In the genomic region with DNA sequence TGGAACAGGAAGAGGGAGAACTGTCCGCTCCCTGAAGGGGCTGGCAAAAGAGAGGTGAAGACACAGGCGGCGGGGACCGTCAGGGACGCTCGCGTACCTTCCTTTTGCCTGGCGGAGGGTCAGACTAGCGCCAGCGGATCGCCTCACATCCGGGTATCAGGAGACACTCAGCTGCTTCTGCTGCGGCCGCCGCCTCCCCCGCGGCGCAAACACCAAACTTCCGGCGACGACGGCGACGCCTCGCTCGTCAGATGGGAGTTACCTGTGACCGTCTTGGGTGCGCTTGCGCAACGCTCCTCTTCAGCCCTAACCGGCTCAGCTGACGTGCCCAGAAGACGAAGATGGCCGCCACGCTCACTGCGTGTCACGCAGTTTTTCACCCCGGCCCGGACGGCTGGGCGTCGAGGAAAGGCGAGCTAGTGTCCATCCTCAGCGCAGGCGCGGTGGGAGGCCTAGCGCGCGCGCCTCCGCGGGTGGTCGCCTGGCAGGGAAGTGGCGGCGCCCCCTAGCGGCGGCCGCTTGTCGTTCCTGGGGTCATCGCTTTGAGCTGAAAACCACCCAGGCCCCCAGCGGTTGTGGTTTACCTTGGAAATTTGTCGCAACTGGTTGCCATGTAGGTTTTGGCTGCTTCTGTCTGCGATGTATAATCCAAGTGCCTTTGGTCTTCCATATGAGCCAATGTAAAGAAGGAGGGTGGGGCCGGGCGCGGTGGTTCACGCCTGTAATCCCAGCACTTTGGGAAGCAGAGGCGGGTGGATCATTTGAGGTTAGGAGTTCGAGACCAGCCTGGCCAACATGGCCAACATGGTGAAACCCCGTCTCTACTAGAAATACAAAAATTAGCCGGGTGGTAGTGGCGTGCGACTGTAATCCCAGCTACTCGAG, we compare ENCODE assay signal across 1 cellular context.
TF ChIP-seq lines count a peak whose summit lies in the region.

Gene ESCO1, minus strand, starts transcription at position 179 of the 885 bp plus-strand sequence. CDS start 25,861 bp downstream, outside the sequence.

TF ChIP-seq in K562, 482 proteins besides CTCF, POLR2A, EP300 and RAD21 (continued from another document):
- 0 out of 4 replicates have a peak, but pooled peaks of 1 of the 2 experiments have one; percentile 59 for TF ChIP-seq UBTF (IDR thresholded peaks at IDR 0.05; ENCODE audit: borderline replicate concordance in 1 of 2, low read depth in 2 of 2, low read length in 2 of 2)
- no peak for TF ChIP-seq ZNF717 (CRISPR knock-in tag; IDR thresholded peaks at IDR 0.05)
- no peak for TF ChIP-seq ARNT (IDR thresholded peaks at IDR 0.05)
- peak; percentile 65; the same call in 1 of the 2 replicates for TF ChIP-seq SREBF1 (IDR thresholded peaks at IDR 0.05; ENCODE audit: borderline replicate concordance, low read depth, low read length)
- no peak for TF ChIP-seq ZNF507 (tag; conservative IDR thresholded peaks at IDR 0.05)
- no peak for TF ChIP-seq ZNF584 (CRISPR knock-in tag; IDR thresholded peaks at IDR 0.05; ENCODE audit: low read depth)
- TF ChIP-seq CTCFL (IDR thresholded peaks at IDR 0.05; ENCODE audit: borderline replicate concordance, insufficient read depth, low read depth, low read length, poor library complexity, severe bottlenecking), result peak; percentile 97
- peak; percentile 7 for TF ChIP-seq PRPF4 (IDR thresholded peaks at IDR 0.05; ENCODE audit: insufficient read depth, low read depth, low read length, poor library complexity, severe bottlenecking)
- TF ChIP-seq ZBTB40 (IDR thresholded peaks at IDR 0.05), result peak; percentile 81
- no peak for TF ChIP-seq ZBTB40 (CRISPR knock-in tag; IDR thresholded peaks at IDR 0.05)
- TF ChIP-seq DEAF1 (CRISPR knock-in tag; IDR thresholded peaks at IDR 0.05), result no peak
- no peak for TF ChIP-seq ZBTB8A (IDR thresholded peaks at IDR 0.05; ENCODE audit: partially characterized antibody)
- no peak for TF ChIP-seq SMARCA4 (IDR thresholded peaks at IDR 0.05)
- TF ChIP-seq CBFA2T3 (IDR thresholded peaks at IDR 0.05), result peak; percentile 44
- TF ChIP-seq HDAC2 (IDR thresholded peaks at IDR 0.05), result no peak
- TF ChIP-seq MCM3 (IDR thresholded peaks at IDR 0.05), result no peak
- TF ChIP-seq, protein P1, sequence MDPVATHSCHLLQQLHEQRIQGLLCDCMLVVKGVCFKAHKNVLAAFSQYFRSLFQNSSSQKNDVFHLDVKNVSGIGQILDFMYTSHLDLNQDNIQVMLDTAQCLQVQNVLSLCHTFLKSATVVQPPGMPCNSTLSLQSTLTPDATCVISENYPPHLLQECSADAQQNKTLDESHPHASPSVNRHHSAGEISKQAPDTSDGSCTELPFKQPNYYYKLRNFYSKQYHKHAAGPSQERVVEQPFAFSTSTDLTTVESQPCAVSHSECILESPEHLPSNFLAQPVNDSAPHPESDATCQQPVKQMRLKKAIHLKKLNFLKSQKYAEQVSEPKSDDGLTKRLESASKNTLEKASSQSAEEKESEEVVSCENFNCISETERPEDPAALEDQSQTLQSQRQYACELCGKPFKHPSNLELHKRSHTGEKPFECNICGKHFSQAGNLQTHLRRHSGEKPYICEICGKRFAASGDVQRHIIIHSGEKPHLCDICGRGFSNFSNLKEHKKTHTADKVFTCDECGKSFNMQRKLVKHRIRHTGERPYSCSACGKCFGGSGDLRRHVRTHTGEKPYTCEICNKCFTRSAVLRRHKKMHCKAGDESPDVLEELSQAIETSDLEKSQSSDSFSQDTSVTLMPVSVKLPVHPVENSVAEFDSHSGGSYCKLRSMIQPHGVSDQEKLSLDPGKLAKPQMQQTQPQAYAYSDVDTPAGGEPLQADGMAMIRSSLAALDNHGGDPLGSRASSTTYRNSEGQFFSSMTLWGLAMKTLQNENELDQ (CRISPR knock-in tag; IDR thresholded peaks at IDR 0.05; ENCODE audit: borderline replicate concordance), result no peak
